In genomic region chr18:25713104-25713503, GRCh38 we compare ENCODE assay signal across 8 cellular contexts.
"Had no signal": no experiment of that assay in that cellular context is flagged by ENCODE, and none has a peak within 500 bp of the region (broad histone marks: within the 10 kb centered on the region; RNA-seq: fewer than 3 reads in every experiment).

No MANE protein-coding gene starts in this region.

- ATAC-seq: GM23338, HCT116 had no signal

- H3K27ac ChIP-seq: KMS-11 had no signal

- H3K4me3 ChIP-seq: GM23338, HAP-1 had no signal

- H3K36me3 ChIP-seq: HAP-1 had no signal

- H3K4me2 ChIP-seq: GM23338, KMS-11 had no signal

- FAIRE-seq: HTR-8/SVneo had no signal

- H2AFZ ChIP-seq: GM23338 had no signal

- H3K9ac ChIP-seq: KMS-11 had no signal

- H3K9me3 ChIP-seq: HAP-1 had no signal

- H3K4me1 ChIP-seq: HAP-1 had no signal

- DNase-seq: H7, HFFc6, KBM-7 had no signal
